ENCODE assay signal across 26 cellular contexts in genomic region chr4:165514739-165515138, GRCh38.
"Had no signal": no experiment of that assay in that cellular context is flagged by ENCODE, and none has a peak within 500 bp of the region (broad histone marks: within the 10 kb centered on the region; RNA-seq: fewer than 3 reads in every experiment).

No MANE protein-coding gene starts in this region.

- ATAC-seq: left lobe of liver; naive thymus-derived CD4-positive, alpha-beta T cell; sciatic nerve; stimulated activated naive CD8-positive, alpha-beta T cell treated with anti-CD3 and anti-CD28 coated beads, Interleukin-15, amount 100 ng/mL, for 72 hours had no signal

- DNase-seq: cortex of kidney; effector CD8-positive, alpha-beta T cell; endodermal cell; erythroblast; esophagus squamous epithelium; head of caudate nucleus; mesendoderm; midbrain; naive thymus-derived CD4-positive, alpha-beta T cell; stimulated activated CD4-positive, alpha-beta T cell treated with anti-CD3 and anti-CD28 coated beads, Interleukin-12 subunit alpha, Interleukin-12 subunit beta, amount 100 ng/mL, for 4 hours; stimulated activated CD4-positive, alpha-beta T cell treated with anti-CD3 and anti-CD28 coated beads, Interleukin-1b, Interleukin-23, amount 100 ng/mL, for 48 hours; stimulated activated CD4-positive, alpha-beta T cell treated with anti-CD3 and anti-CD28 coated beads, Interleukin-4, amount 100 ng/mL, for 1 hour; stimulated activated CD8-positive, alpha-beta memory T cell treated with anti-CD3 and anti-CD28 coated beads, Interleukin-4, amount 100 ng/mL, for 48 hours; stimulated activated naive CD4-positive, alpha-beta T cell; stimulated activated naive CD8-positive, alpha-beta T cell treated with anti-CD3 and anti-CD28 coated beads, Interleukin-15, amount 100 ng/mL, for 72 hours; transverse colon had no signal

- FAIRE-seq: frontal cortex, keratinocyte had no signal

- H3K4me3 ChIP-seq: esophagus squamous epithelium, lung, neural progenitor cell, right atrium auricular region, smooth muscle cell, suprapubic skin, transverse colon, vagina had no signal
